In the genomic region with DNA sequence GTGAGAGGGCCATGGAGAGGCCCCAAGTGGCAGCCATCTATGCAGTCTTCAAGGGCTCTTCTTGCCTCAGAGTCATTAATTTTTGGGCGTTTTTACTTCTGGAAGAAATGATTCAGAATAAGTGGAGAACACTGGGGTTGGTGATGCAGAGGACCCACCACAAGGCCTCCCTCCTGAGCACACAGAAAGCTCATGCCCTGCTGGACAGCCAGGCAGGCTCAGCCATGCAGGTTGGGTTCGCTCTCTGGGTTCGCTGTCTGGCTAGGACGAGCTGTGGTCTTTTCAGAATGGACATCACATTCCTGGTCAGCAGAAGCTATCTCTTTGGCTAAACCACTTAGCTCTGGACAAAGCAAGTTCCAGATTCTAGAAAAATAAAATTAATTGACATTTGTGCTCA, we compare ENCODE assay signal across 18 cellular contexts.
DNase-seq lines count a peak whose midpoint lies in the region; ATAC-seq and TF ChIP-seq lines count a peak whose summit lies in the region.
"Had no signal": no experiment of that assay in that cellular context is flagged by ENCODE, and none has a peak within 500 bp of the region (broad histone marks: within the 10 kb centered on the region; RNA-seq: fewer than 3 reads in every experiment).

No MANE protein-coding gene starts in this region.

- no peaks in the 10 kb centered on the region for H3K27me3 Mint-ChIP-seq in activated naive CD4-positive, alpha-beta T cell treated with anti-CD3 and anti-CD28 coated beads for 36 hours (ENCODE audit: low read depth)
- H3K27me3 Mint-ChIP-seq: CD4-positive, alpha-beta T cell had no signal

- ATAC-seq in left lobe of liver = no peak
- ATAC-seq: A549 had no signal

- no peaks in the 10 kb centered on the region for H3K4me1 Mint-ChIP-seq in activated naive CD4-positive, alpha-beta T cell treated with anti-CD3 and anti-CD28 coated beads for 36 hours (ENCODE audit: low read depth)

- H4K91ac ChIP-seq in neuronal stem cell (ENCODE audit: low read depth, low read length, poor library complexity) = no peak overlapping the region

- H3K4ac ChIP-seq in neuronal stem cell (ENCODE audit: low read length) = no peak overlapping the region

- no peak overlapping the region for H3K23ac ChIP-seq in neuronal stem cell (ENCODE audit: low read depth, low read length, poor library complexity)

- no peak overlapping the region for H4K8ac ChIP-seq in neuronal stem cell (ENCODE audit: low read depth, low read length)

- H2BK120ac ChIP-seq in neuronal stem cell (ENCODE audit: low read depth, low read length) = no peak overlapping the region

- H2AK5ac ChIP-seq in neuronal stem cell (ENCODE audit: low read depth, low read length) = no peak overlapping the region

- no peak overlapping the region for H2BK12ac ChIP-seq in neuronal stem cell (ENCODE audit: low read length)

- H3K36me3 ChIP-seq in adipocyte (ENCODE audit: control insufficient read depth, insufficient read depth, low read length, severe bottlenecking) = no peaks in the 10 kb centered on the region
- H3K36me3 ChIP-seq in neuronal stem cell (replicated peaks in 1 of 2; ENCODE audit: control insufficient read depth in 2 of 2, insufficient read depth in 2 of 2, low read length in 2 of 2) = no peaks in the 10 kb centered on the region
- H3K36me3 ChIP-seq in subcutaneous abdominal adipose tissue (ENCODE audit: control insufficient read depth in 5 of 5, insufficient read depth in 5 of 5, low read length in 5 of 5) = no peaks in the 10 kb centered on the region

- no peaks in the 10 kb centered on the region for H3K79me1 ChIP-seq in neuronal stem cell (ENCODE audit: low read depth, low read length)

- WGBS in neuronal stem cell (ENCODE audit: extremely low coverage in 2 of 2, insufficient read length in 2 of 2, insufficient replicate concordance in 1 of 2), 2 donors = no CpG with 5 or more reads among the region's 4 CpGs

- peak overlapping the region; percentile 12 for H2BK15ac ChIP-seq in neuronal stem cell (ENCODE audit: low read length)

- H3K36me3 Mint-ChIP-seq in activated naive CD4-positive, alpha-beta T cell treated with anti-CD3 and anti-CD28 coated beads for 36 hours (ENCODE audit: low read depth) = no peaks in the 10 kb centered on the region

- H3K14ac ChIP-seq in neuronal stem cell (ENCODE audit: low read length) = no peak overlapping the region

- H3K4me2 ChIP-seq in neuronal stem cell (ENCODE audit: insufficient read depth, low read length, poor library complexity, severe bottlenecking) = no peak overlapping the region
- H3K4me2 ChIP-seq: A549 had no signal

- H3K27ac Mint-ChIP-seq in activated naive CD4-positive, alpha-beta T cell treated with anti-CD3 and anti-CD28 coated beads for 36 hours = no peak overlapping the region
- H3K27ac Mint-ChIP-seq: CD4-positive, alpha-beta T cell had no signal

- TF ChIP-seq CTCF in GM10266 (IDR thresholded peaks at IDR 0.05; ENCODE audit: control insufficient read depth, insufficient read depth, low read depth, missing control alignments) = no peak

- no peak overlapping the region for H2AFZ ChIP-seq in neuronal stem cell (ENCODE audit: low read length)

- H3K18ac ChIP-seq in neuronal stem cell (ENCODE audit: low read length) = no peak overlapping the region

- H3K9me3 Mint-ChIP-seq in activated naive CD4-positive, alpha-beta T cell treated with anti-CD3 and anti-CD28 coated beads for 36 hours = no peaks in the 10 kb centered on the region
- H3K9me3 Mint-ChIP-seq: CD4-positive, alpha-beta T cell had no signal

- H3K27me3 ChIP-seq in adipocyte (replicated peaks; ENCODE audit: control insufficient read depth, insufficient read depth, low read length) (no peaks in the 10 kb centered on the region), neuronal stem cell (ENCODE audit: control insufficient read depth in 3 of 3, insufficient read depth in 3 of 3, low read depth in 1 of 3, low read length in 3 of 3) (no peaks in the 10 kb centered on the region), subcutaneous abdominal adipose tissue (ENCODE audit: control insufficient read depth in 5 of 5, insufficient read depth in 4 of 5, low read length in 5 of 5) (peaks cover 0 to 3% (median 0%) of the 10 kb centered on the region in 5 donors)

- no peak overlapping the region for H2BK5ac ChIP-seq in neuronal stem cell (ENCODE audit: low read length)

- H3K9ac ChIP-seq in adipocyte (ENCODE audit: low read length) = peak overlapping the region; percentile 55
- no peak overlapping the region for H3K9ac ChIP-seq in neuronal stem cell (ENCODE audit: low read depth, low read length, poor library complexity)
- H3K9ac ChIP-seq in subcutaneous abdominal adipose tissue (ENCODE audit: low read length in 5 of 5) = no peak overlapping the region

- H3K4me3 ChIP-seq in adipocyte (ENCODE audit: low read length) (no peak overlapping the region), neuronal stem cell (ENCODE audit: low read length in 2 of 2) (no peak overlapping the region), subcutaneous abdominal adipose tissue (ENCODE audit: low read depth in 1 of 5, low read length in 5 of 5) (no peak overlapping the region)
- H3K4me3 ChIP-seq: A549 had no signal

- CTCF ChIA-PET in activated naive CD4-positive, alpha-beta T cell treated with anti-CD3 and anti-CD28 coated beads for 36 hours (lab: Charles Lee) = no interaction called here

- H3K27ac ChIP-seq in neuronal stem cell (replicated peaks; ENCODE audit: low read length) (no peak overlapping the region), subcutaneous abdominal adipose tissue (ENCODE audit: low read depth, low read length) (peak overlapping the region; percentile 35)

- DNase-seq in adipocyte (ENCODE audit: low read depth) (no peak), left lobe of liver (ENCODE audit: low spot score) (peak; percentile 16), neuronal stem cell (ENCODE audit: low spot score) (no peak), ureter (ENCODE audit: low spot score) (no peak), GM10266 (ENCODE audit: extremely low spot score) (no peak), NCI-H187 (lab: John Stamatoyannopoulos, UW) (no peak)
- DNase-seq in activated naive CD4-positive, alpha-beta T cell treated with anti-CD3 and anti-CD28 coated beads for 36 hours = no peak
- DNase-seq: Caco-2; CD4-positive, alpha-beta T cell; KG1; MV-4-11; NCI-H1694 treated with DMSO at 0.1 percent for 48 hours; NCI-H2107; NCI-H510A treated with DMSO at 0.1 percent for 48 hours; NCI-H774; OCI-M1 had no signal

- intact Hi-C loops in activated naive CD4-positive, alpha-beta T cell treated with anti-CD3 and anti-CD28 coated beads for 36 hours (cut with micrococcal nuclease) = no loop called here

- peaks cover 50% of the 10 kb centered on the region for H3K4me1 ChIP-seq in adipocyte (ENCODE audit: control insufficient read depth, insufficient read depth, low read length)
- peaks cover 6 to 8% of the 10 kb centered on the region in 2 donors for H3K4me1 ChIP-seq in neuronal stem cell (ENCODE audit: control insufficient read depth in 2 of 2, insufficient read depth in 1 of 2, low read depth in 1 of 2, low read length in 2 of 2)
- H3K4me1 ChIP-seq in subcutaneous abdominal adipose tissue (ENCODE audit: control insufficient read depth in 5 of 5, insufficient read depth in 5 of 5, low read length in 5 of 5) = peaks cover 19 to 51% (median 40%) of the 10 kb centered on the region in 5 donors
- H3K4me1 ChIP-seq: A549, Caco-2 had no signal

- H3K9me3 ChIP-seq in adipocyte (ENCODE audit: control insufficient read depth, low read length) = no peaks in the 10 kb centered on the region
- H3K9me3 ChIP-seq in neuronal stem cell (replicated peaks in 1 of 2; ENCODE audit: control insufficient read depth in 2 of 2, insufficient read depth in 1 of 2, low read depth in 1 of 2, low read length in 2 of 2) = no peaks in the 10 kb centered on the region
- H3K9me3 ChIP-seq in subcutaneous abdominal adipose tissue (ENCODE audit: control insufficient read depth in 5 of 5, low read length in 5 of 5) = no peaks in the 10 kb centered on the region
- H3K9me3 ChIP-seq: A549, Caco-2 had no signal

- no peak overlapping the region for H3K4me3 Mint-ChIP-seq in activated naive CD4-positive, alpha-beta T cell treated with anti-CD3 and anti-CD28 coated beads for 36 hours
- H3K4me3 Mint-ChIP-seq: CD4-positive, alpha-beta T cell had no signal
